25 cellular contexts compared by ENCODE assay signal in the genomic region with DNA sequence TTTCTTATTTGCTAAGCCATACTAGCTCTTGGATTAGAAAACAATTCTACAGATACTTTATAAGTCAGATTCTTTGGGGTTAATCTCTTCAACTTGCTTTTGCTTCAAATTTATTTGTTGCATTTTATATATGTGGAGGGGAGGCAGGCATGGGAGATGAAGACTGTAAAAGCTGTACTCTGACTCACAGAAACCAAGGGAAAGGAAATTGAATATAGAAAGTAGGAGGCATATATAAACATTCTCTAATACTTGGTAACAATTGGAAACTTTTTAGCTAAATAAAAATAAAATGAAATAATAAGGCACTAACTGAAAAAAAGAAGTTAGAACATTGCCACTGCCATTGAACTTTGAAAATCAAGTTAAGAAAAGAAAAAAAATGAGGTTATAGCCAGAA.
"Had no signal": no experiment of that assay in that cellular context is flagged by ENCODE, and none has a peak within 500 bp of the region (broad histone marks: within the 10 kb centered on the region; RNA-seq: fewer than 3 reads in every experiment).

No MANE protein-coding gene starts in this region.

- H3K4me1 ChIP-seq: colonic mucosa, left lung, lower lobe of right lung had no signal

- H3K9me3 ChIP-seq: colonic mucosa, esophagus squamous epithelium, gastrocnemius medialis, heart right ventricle, left lung, lower lobe of right lung, mucosa of descending colon had no signal

- H3K27me3 ChIP-seq: colonic mucosa, esophagus squamous epithelium, gastrocnemius medialis, heart right ventricle, left lung had no signal

- H3K27ac Mint-ChIP-seq: dendritic cell treated with granulocyte-macrophage colony-stimulating factor and Interleukin-4, amounts not matched to agents 40 ng/mL and 50 ng/mL, for 4 days; mesothelial cell of epicardium had no signal

- FAIRE-seq: islet of Langerhans, keratinocyte had no signal

- H3K27me3 Mint-ChIP-seq: dendritic cell treated with granulocyte-macrophage colony-stimulating factor and Interleukin-4, amounts not matched to agents 40 ng/mL and 50 ng/mL, for 4 days had no signal

- DNase-seq: colonic mucosa; cortex of kidney; dorsolateral prefrontal cortex; effector CD4-positive, alpha-beta T cell; effector memory CD4-positive, alpha-beta T cell; erythroblast; esophagus squamous epithelium; foreskin fibroblast; foreskin melanocyte; gastrocnemius medialis; glutamatergic neuron; head of caudate nucleus; heart right ventricle; hippocampal formation; left cardiac atrium; left lung; left ventricle myocardium superior; lower lobe of right lung; mesenchymal stem cell; mucosa of descending colon had no signal

- H3K4me3 ChIP-seq: colonic mucosa, dorsolateral prefrontal cortex, esophagus squamous epithelium, gastrocnemius medialis, heart right ventricle, left lung, lower lobe of right lung, mucosa of descending colon had no signal

- H3K36me3 ChIP-seq: colonic mucosa, gastrocnemius medialis, left lung, lower lobe of right lung had no signal

- H3K4me3 Mint-ChIP-seq: dendritic cell treated with granulocyte-macrophage colony-stimulating factor and Interleukin-4, amounts not matched to agents 40 ng/mL and 50 ng/mL, for 4 days; mesothelial cell of epicardium had no signal

- H3K27ac ChIP-seq: colonic mucosa, dorsolateral prefrontal cortex, epithelial cell of prostate, esophagus squamous epithelium, gastrocnemius medialis, heart right ventricle, left lung, lower lobe of right lung had no signal

- H3K9me3 Mint-ChIP-seq: dendritic cell treated with granulocyte-macrophage colony-stimulating factor and Interleukin-4, amounts not matched to agents 40 ng/mL and 50 ng/mL, for 4 days; mesothelial cell of epicardium had no signal
